19 cellular contexts compared by ENCODE assay signal in genomic region chr6:160986831-160987230, GRCh38.
"Had no signal": no experiment of that assay in that cellular context is flagged by ENCODE, and none has a peak within 500 bp of the region (broad histone marks: within the 10 kb centered on the region; RNA-seq: fewer than 3 reads in every experiment).

No MANE protein-coding gene starts in this region.

- H3K4me3 Mint-ChIP-seq: activated CD8-positive, alpha-beta memory T cell treated with anti-CD3 and anti-CD28 coated beads, Interleukin-2, amount 10 ng/mL, durations not matched to agents 7 days and 5 days; activated naive CD4-positive, alpha-beta T cell treated with anti-CD3 and anti-CD28 coated beads, Interleukin-2, amount 50 U/mL, for 24 hours; mesothelial cell of epicardium; nephron progenitor cell had no signal

- H3K27me3 Mint-ChIP-seq: activated naive CD4-positive, alpha-beta T cell treated with anti-CD3 and anti-CD28 coated beads, Interleukin-2, amount 50 U/mL, for 24 hours; progenitor cell of endocrine pancreas had no signal

- ATAC-seq: activated CD4-positive, CD25-positive, alpha-beta regulatory T cell treated with anti-CD3 and anti-CD28 coated beads, Interleukin-2, amount 50 U/mL, for 24 hours; activated CD8-positive, alpha-beta memory T cell treated with anti-CD3 and anti-CD28 coated beads, Interleukin-2, amount 10 ng/mL, durations not matched to agents 7 days and 5 days; gastroesophageal sphincter had no signal

- H3K9me3 ChIP-seq: gastroesophageal sphincter, right atrium auricular region, tibial artery, vagina had no signal

- H3K4me1 Mint-ChIP-seq: activated CD8-positive, alpha-beta memory T cell treated with anti-CD3 and anti-CD28 coated beads, Interleukin-2, amount 10 ng/mL, durations not matched to agents 7 days and 5 days; activated naive CD4-positive, alpha-beta T cell treated with anti-CD3 and anti-CD28 coated beads, Interleukin-2, amount 50 U/mL, for 24 hours had no signal

- H3K27ac ChIP-seq: adrenal gland, gastroesophageal sphincter, right atrium auricular region, skin epidermis, tibial artery, vagina had no signal

- H3K36me3 ChIP-seq: adrenal gland, gastroesophageal sphincter, heart right ventricle, right atrium auricular region, tibial artery, vagina had no signal

- H3K27me3 ChIP-seq: adrenal gland, heart right ventricle, right atrium auricular region, tibial artery, vagina had no signal

- DNase-seq: activated CD4-positive, alpha-beta T cell treated with anti-CD3 and anti-CD28 coated beads, Interleukin-2, amount 50 U/mL, for 4 hours; activated CD8-positive, alpha-beta memory T cell treated with anti-CD3 and anti-CD28 coated beads, Interleukin-2, amount 10 ng/mL, durations not matched to agents 7 days and 5 days; activated T-cell treated with anti-CD3 and anti-CD28 coated beads, Interleukin-2, amount 50 U/mL, for 1 hour; heart right ventricle; nephron progenitor cell; occipital lobe; stimulated activated CD4-positive, alpha-beta T cell treated with anti-CD3 and anti-CD28 coated beads, Interleukin-15, amount 100 ng/mL, for 24 hours; stimulated activated CD4-positive, alpha-beta T cell treated with anti-CD3 and anti-CD28 coated beads, Interleukin-4, amount 100 ng/mL, for 24 hours; stimulated activated naive CD4-positive, alpha-beta T cell had no signal

- H3K27ac Mint-ChIP-seq: activated CD8-positive, alpha-beta memory T cell treated with anti-CD3 and anti-CD28 coated beads, Interleukin-2, amount 10 ng/mL, durations not matched to agents 7 days and 5 days; activated naive CD4-positive, alpha-beta T cell treated with anti-CD3 and anti-CD28 coated beads, Interleukin-2, amount 50 U/mL, for 24 hours; mesothelial cell of epicardium; nephron progenitor cell; progenitor cell of endocrine pancreas had no signal

- H3K4me3 ChIP-seq: adrenal gland, gastroesophageal sphincter, heart right ventricle, right atrium auricular region, skin epidermis, tibial artery, vagina had no signal
